In genomic region chr13:45545686-45546409, GRCh38 we compare ENCODE assay signal across 23 cellular contexts.
"Had no signal": no experiment of that assay in that cellular context is flagged by ENCODE, and none has a peak within 500 bp of the region (broad histone marks: within the 10 kb centered on the region; RNA-seq: fewer than 3 reads in every experiment).

No MANE protein-coding gene starts in this region.

- H3K4me3 ChIP-seq: left ventricle myocardium inferior, tibial nerve, vagina had no signal

- H3K36me3 Mint-ChIP-seq: brain had no signal

- H3K4me1 Mint-ChIP-seq: activated T-helper 17 cell treated with anti-CD3 and anti-CD28 coated beads, Interleukin-2, amount 50 U/mL, for 72 hours; brain had no signal

- H3K9me3 ChIP-seq: left ventricle myocardium inferior, tibial nerve, vagina had no signal

- H3K27me3 Mint-ChIP-seq: activated CD8-positive, alpha-beta T cell treated with anti-CD3 and anti-CD28 coated beads for 36 hours; activated T-helper 17 cell treated with anti-CD3 and anti-CD28 coated beads, Interleukin-2, amount 50 U/mL, for 72 hours; progenitor cell of endocrine pancreas had no signal

- H3K36me3 ChIP-seq: left ventricle myocardium inferior, tibial nerve, vagina had no signal

- H3K27ac ChIP-seq: left ventricle myocardium inferior, tibial nerve, vagina had no signal

- H3K9me3 Mint-ChIP-seq: activated CD8-positive, alpha-beta T cell treated with anti-CD3 and anti-CD28 coated beads for 36 hours; activated T-helper 17 cell treated with anti-CD3 and anti-CD28 coated beads, Interleukin-2, amount 50 U/mL, for 72 hours; brain; effector memory CD8-positive, alpha-beta T cell; nephron progenitor cell had no signal

- ATAC-seq: activated CD8-positive, alpha-beta T cell treated with anti-CD3 and anti-CD28 coated beads for 36 hours; activated T-helper 17 cell treated with anti-CD3 and anti-CD28 coated beads, Interleukin-2, amount 50 U/mL, for 72 hours; effector memory CD8-positive, alpha-beta T cell had no signal

- H3K27me3 ChIP-seq: tibial nerve, vagina had no signal

- H3K27ac Mint-ChIP-seq: activated CD8-positive, alpha-beta T cell treated with anti-CD3 and anti-CD28 coated beads for 36 hours; activated T-helper 17 cell treated with anti-CD3 and anti-CD28 coated beads, Interleukin-2, amount 50 U/mL, for 72 hours; brain; nephron progenitor cell; progenitor cell of endocrine pancreas had no signal

- DNase-seq: activated CD4-positive, alpha-beta T cell treated with anti-CD3 and anti-CD28 coated beads for 48 hours; activated CD4-positive, CD25-positive, alpha-beta regulatory T cell; activated CD8-positive, alpha-beta T cell treated with anti-CD3 and anti-CD28 coated beads for 36 hours; activated naive CD4-positive, alpha-beta T cell treated with Interleukin-2 at 50 U/mL for 16 hours; activated T-cell treated with anti-CD3 and anti-CD28 coated beads, Interleukin-2, amount 50 U/mL, for 1 hour; anterior cingulate cortex; caudate nucleus; effector memory CD8-positive, alpha-beta T cell; hypothalamus; islet precursor cell; left ventricle myocardium inferior; mammary epithelial cell; nephron progenitor cell; stimulated activated CD4-positive, alpha-beta T cell treated with anti-CD3 and anti-CD28 coated beads, Interleukin-12 subunit alpha, Interleukin-12 subunit beta, amount 100 ng/mL, for 4 hours; stimulated activated CD4-positive, alpha-beta T cell treated with anti-CD3 and anti-CD28 coated beads, Interleukin-1b, Interleukin-23, amount 100 ng/mL, for 48 hours; stimulated activated CD8-positive, alpha-beta memory T cell treated with anti-CD3 and anti-CD28 coated beads, Interleukin-4, amount 100 ng/mL, for 48 hours; stimulated activated naive CD8-positive, alpha-beta T cell treated with anti-CD3 and anti-CD28 coated beads, Interleukin-15, Interleukin-2, amounts not matched to agents 100 U/mL and 50 U/mL, for 24 hours; substantia nigra had no signal

- H3K4me1 ChIP-seq: left ventricle myocardium inferior, tibial nerve, vagina had no signal

- H3K4me3 Mint-ChIP-seq: activated CD8-positive, alpha-beta T cell treated with anti-CD3 and anti-CD28 coated beads for 36 hours; activated T-helper 17 cell treated with anti-CD3 and anti-CD28 coated beads, Interleukin-2, amount 50 U/mL, for 72 hours; brain; effector memory CD8-positive, alpha-beta T cell; nephron progenitor cell had no signal
